1 cellular context compared by ENCODE assay signal in the genomic region with DNA sequence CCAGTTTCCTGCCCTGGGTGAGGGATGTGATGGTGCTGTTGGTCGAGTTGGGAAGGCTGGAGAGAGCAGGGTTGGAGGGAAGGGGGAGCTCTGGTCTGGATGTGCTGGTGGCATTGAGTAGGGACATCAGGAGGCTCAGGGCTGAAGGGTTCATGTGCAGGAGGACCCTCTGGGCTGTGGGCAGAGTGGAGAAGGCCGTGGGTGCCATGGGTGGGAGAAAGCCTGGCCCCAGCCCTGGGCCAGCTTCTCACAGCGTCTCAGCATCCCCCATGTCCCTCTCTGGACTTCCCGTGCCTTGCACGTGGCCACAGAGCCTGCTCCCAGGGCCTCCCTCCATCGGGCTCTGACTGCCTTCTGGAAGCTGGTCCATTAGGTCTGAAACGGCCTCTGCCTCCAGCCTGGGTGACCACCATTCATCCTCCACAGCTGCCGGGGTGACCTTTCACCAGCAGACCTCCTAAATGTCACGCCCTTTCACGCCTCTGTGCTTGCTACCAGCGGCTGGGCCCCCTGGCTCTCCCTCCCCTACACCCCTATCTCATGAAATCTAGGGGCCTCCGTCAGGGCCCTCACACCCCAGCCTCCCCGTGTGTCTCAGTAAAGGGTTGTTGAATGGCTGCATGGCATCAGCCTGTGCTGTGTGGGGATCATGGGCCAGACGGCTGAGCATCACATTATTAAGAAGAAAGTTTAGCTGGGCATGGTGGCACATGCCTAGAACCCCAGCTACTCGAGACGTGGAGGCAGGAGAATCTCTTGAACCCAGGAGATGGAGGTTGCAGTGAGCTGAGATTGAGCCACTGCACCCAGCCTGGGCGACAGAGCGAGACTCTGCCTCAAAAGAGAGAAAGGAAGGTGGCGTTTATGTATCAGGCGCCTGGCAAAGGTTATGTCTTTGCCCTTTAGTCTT.
TF ChIP-seq lines count a peak whose summit lies in the region.

No MANE protein-coding gene starts in this region.

TF ChIP-seq in HepG2, 621 proteins besides CTCF, POLR2A, EP300 and RAD21:
- TF ChIP-seq MBNL3 (CRISPR knock-in tag; conservative IDR thresholded peaks at IDR 0.05), result no peak
- TF ChIP-seq MTF1 (CRISPR knock-in tag; IDR thresholded peaks at IDR 0.05), result no peak
- no peak for TF ChIP-seq ZNF580 (CRISPR knock-in tag; IDR thresholded peaks at IDR 0.05; ENCODE audit: borderline replicate concordance, low read depth)
- TF ChIP-seq ZFP36 (IDR thresholded peaks at IDR 0.05; ENCODE audit: borderline replicate concordance, low read depth, low read length, partially characterized antibody), result no peak
- TF ChIP-seq AFF4 (CRISPR knock-in tag; IDR thresholded peaks at IDR 0.05), result no peak
- no peak for TF ChIP-seq AHR (CRISPR knock-in tag; IDR thresholded peaks at IDR 0.05)
- TF ChIP-seq GRHL1 (CRISPR knock-in tag; conservative IDR thresholded peaks at IDR 0.05), result no peak
- TF ChIP-seq NR3C1 (CRISPR knock-in tag; IDR thresholded peaks at IDR 0.05), result no peak
- TF ChIP-seq, protein P1, sequence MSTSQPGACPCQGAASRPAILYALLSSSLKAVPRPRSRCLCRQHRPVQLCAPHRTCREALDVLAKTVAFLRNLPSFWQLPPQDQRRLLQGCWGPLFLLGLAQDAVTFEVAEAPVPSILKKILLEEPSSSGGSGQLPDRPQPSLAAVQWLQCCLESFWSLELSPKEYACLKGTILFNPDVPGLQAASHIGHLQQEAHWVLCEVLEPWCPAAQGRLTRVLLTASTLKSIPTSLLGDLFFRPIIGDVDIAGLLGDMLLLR (CRISPR knock-in tag; IDR thresholded peaks at IDR 0.05), result no peak
- TF ChIP-seq FOXK2 (IDR thresholded peaks at IDR 0.05), result no peak
- no peak for TF ChIP-seq PHF8 (CRISPR knock-in tag; IDR thresholded peaks at IDR 0.05)
- no peak for TF ChIP-seq FOSL1 (CRISPR knock-in tag; IDR thresholded peaks at IDR 0.05; ENCODE audit: borderline replicate concordance)
- no peak for TF ChIP-seq ZSCAN9 (CRISPR knock-in tag; IDR thresholded peaks at IDR 0.05; ENCODE audit: borderline replicate concordance)
- TF ChIP-seq PHB2 (IDR thresholded peaks at IDR 0.05; ENCODE audit: partially characterized antibody), result no peak
- no peak for TF ChIP-seq ZNF800 (CRISPR knock-in tag; IDR thresholded peaks at IDR 0.05)
- TF ChIP-seq TOE1 (CRISPR knock-in tag; IDR thresholded peaks at IDR 0.05), result no peak
- no peak for TF ChIP-seq ZMYM4 (CRISPR knock-in tag; IDR thresholded peaks at IDR 0.05)
TF ChIP-seq in HepG2: peak in this region for 0.
